ENCODE assay signal across 8 cellular contexts in genomic region chr12:39764944-39765560, GRCh38.
DNase-seq lines count a peak whose midpoint lies in the region; ATAC-seq and TF ChIP-seq lines count a peak whose summit lies in the region.

No MANE protein-coding gene starts in this region.

- H3K27me3 ChIP-seq in liver (ENCODE audit: control insufficient read depth in 4 of 4, insufficient read depth in 4 of 4, low read length in 3 of 4), result no peaks in the 10 kb centered on the region

- no peaks in the 10 kb centered on the region for H3K4me1 Mint-ChIP-seq in activated T-helper 17 cell treated with anti-CD3 and anti-CD28 coated beads, Interleukin-2, amount 50 U/mL, for 72 hours

- no peak overlapping the region for H3K27ac Mint-ChIP-seq in activated T-helper 17 cell treated with anti-CD3 and anti-CD28 coated beads, Interleukin-2, amount 50 U/mL, for 72 hours

- no peak overlapping the region for H3K27ac ChIP-seq in liver (ENCODE audit: low read depth in 1 of 2, low read length in 2 of 2)

- peak; percentile 67 for TF ChIP-seq CTCF in GM12874 (IDR thresholded peaks at IDR 0.05; ENCODE audit: insufficient read depth, low read depth, low read length)
- TF ChIP-seq CTCF in liver (IDR thresholded peaks at IDR 0.05; ENCODE audit: low read depth, low read length, missing input control), result peak; percentile 91

- no peaks in the 10 kb centered on the region for H3K36me3 Mint-ChIP-seq in activated T-helper 17 cell treated with anti-CD3 and anti-CD28 coated beads, Interleukin-2, amount 50 U/mL, for 72 hours (ENCODE audit: low read depth)

- peaks cover 0 to 2% (median 0%) of the 10 kb centered on the region in 4 donors for H3K4me1 ChIP-seq in liver (ENCODE audit: control insufficient read depth in 4 of 4, insufficient read depth in 4 of 4, low read length in 3 of 4)

- peaks cover 0 to 6% (median 3%) of the 10 kb centered on the region in 4 donors for H3K36me3 ChIP-seq in liver (ENCODE audit: control insufficient read depth in 4 of 4, insufficient read depth in 3 of 4, low read depth in 1 of 4, low read length in 3 of 4)

- H3K9ac ChIP-seq in liver (ENCODE audit: low read depth in 1 of 2, low read length in 2 of 2), result no peak overlapping the region

- H3K9me3 Mint-ChIP-seq in activated T-helper 17 cell treated with anti-CD3 and anti-CD28 coated beads, Interleukin-2, amount 50 U/mL, for 72 hours, result no peaks in the 10 kb centered on the region

- H3K4me3 Mint-ChIP-seq in activated T-helper 17 cell treated with anti-CD3 and anti-CD28 coated beads, Interleukin-2, amount 50 U/mL, for 72 hours, result no peak overlapping the region

- TF ChIP-seq RAD21 in liver (IDR thresholded peaks at IDR 0.05), result peak; percentile 97 to 98

- no peaks in the 10 kb centered on the region for H3K9me3 ChIP-seq in liver (ENCODE audit: control insufficient read depth in 4 of 4, low read length in 3 of 4)

- WGBS in liver, result 48% methylated on average over 3 of the region's 3 CpGs

- peak; percentile 79 for ATAC-seq in HG02884 (IDR thresholded peaks at IDR 0.05; ENCODE audit: unreplicated experiment)
- ATAC-seq in activated T-helper 17 cell treated with anti-CD3 and anti-CD28 coated beads, Interleukin-2, amount 50 U/mL, for 72 hours (replicated peaks), result no peak

- no peak overlapping the region for H3K4me3 ChIP-seq in liver (ENCODE audit: low read depth in 1 of 3, low read length in 3 of 3)

- H3K27me3 Mint-ChIP-seq in activated T-helper 17 cell treated with anti-CD3 and anti-CD28 coated beads, Interleukin-2, amount 50 U/mL, for 72 hours, result no peaks in the 10 kb centered on the region

- DNase-seq in AG08395 (ENCODE audit: low spot score), result peak; percentile 70
- peak; percentile 69 for DNase-seq in NCI-H748 (lab: John Stamatoyannopoulos, UW; ENCODE audit: unreplicated experiment)
- DNase-seq in cerebellar cortex (ENCODE audit: low spot score), result peak; percentile 56
- DNase-seq in NK-92 (lab: John Stamatoyannopoulos, UW; ENCODE audit: unreplicated experiment), result no peak

TF ChIP-seq in liver, 16 proteins besides CTCF, POLR2A, EP300 and RAD21:
- TF ChIP-seq ATF3 (IDR thresholded peaks at IDR 0.05) (no peak), YY1 (IDR thresholded peaks at IDR 0.05) (no peak), GABPA (IDR thresholded peaks at IDR 0.05 in 1 of 2, conservative IDR thresholded peaks at IDR 0.05 in 1 of 2) (no peak), FOXA1 (IDR thresholded peaks at IDR 0.05) (no peak), SP1 (IDR thresholded peaks at IDR 0.05) (no peak), HNF4G (IDR thresholded peaks at IDR 0.05) (no peak), MAX (IDR thresholded peaks at IDR 0.05) (no peak), JUND (IDR thresholded peaks at IDR 0.05) (no peak)
TF ChIP-seq in liver: peak in this region for 0.
